8 cellular contexts compared by ENCODE assay signal in the genomic region with DNA sequence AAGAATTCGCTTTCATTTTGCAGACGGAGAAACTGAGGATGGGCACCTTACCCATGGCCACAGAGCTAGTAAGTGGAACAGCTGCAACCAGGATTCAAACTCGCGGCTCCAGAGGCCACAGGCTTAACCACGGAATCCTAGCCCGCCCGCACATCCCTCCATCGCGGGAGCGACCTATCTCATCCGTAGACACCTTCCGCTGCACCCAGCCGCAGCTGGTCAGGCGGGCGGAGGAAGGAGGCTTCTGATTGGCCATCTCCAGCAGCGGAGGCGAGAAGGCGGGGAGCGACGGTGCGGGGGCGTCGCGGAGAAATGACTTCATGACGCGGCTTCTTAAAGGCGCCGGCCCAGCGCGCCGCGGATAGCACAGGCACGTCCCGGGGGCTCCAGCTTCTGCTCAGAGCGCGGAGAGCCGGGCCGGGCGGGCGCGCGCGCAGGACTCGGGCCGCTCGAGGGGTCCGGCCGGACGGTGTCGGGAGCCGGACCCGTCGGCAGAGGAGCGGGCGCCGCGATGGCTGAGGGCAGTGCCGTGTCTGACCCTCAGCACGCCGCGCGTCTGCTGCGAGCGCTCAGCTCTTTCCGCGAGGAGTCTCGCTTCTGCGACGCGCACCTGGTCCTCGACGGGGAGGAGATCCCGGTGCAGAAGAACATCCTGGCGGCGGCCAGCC. TPM values are rescaled to one million over a fixed set of nuclear protein-coding genes. Genes with fewer than 3 reads are reported as not detected.
A peak's percentile ranks its signal among the peaks of the same experiment; 100 is the strongest.
DNase-seq lines count a peak whose midpoint lies in the region; ATAC-seq and TF ChIP-seq lines count a peak whose summit lies in the region.

A gene with protein sequence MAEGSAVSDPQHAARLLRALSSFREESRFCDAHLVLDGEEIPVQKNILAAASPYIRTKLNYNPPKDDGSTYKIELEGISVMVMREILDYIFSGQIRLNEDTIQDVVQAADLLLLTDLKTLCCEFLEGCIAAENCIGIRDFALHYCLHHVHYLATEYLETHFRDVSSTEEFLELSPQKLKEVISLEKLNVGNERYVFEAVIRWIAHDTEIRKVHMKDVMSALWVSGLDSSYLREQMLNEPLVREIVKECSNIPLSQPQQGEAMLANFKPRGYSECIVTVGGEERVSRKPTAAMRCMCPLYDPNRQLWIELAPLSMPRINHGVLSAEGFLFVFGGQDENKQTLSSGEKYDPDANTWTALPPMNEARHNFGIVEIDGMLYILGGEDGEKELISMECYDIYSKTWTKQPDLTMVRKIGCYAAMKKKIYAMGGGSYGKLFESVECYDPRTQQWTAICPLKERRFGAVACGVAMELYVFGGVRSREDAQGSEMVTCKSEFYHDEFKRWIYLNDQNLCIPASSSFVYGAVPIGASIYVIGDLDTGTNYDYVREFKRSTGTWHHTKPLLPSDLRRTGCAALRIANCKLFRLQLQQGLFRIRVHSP (plus strand): TSS at position 360 of the 668 bp plus-strand sequence. CDS start 152 bp downstream, at position 512.

- peak; percentile 92 for ATAC-seq in HG02571 (IDR thresholded peaks at IDR 0.05; ENCODE audit: unreplicated experiment)
- ATAC-seq in gastroesophageal sphincter, result peak; percentile 98

- peaks cover 7 to 55% (median 16%) of the 10 kb centered on the region in 3 donors for H3K4me1 ChIP-seq in gastroesophageal sphincter
- peaks cover 17% of the 10 kb centered on the region in 2 experiments for H3K4me1 ChIP-seq in neutrophil (ENCODE audit: control insufficient read depth in 1 of 2, insufficient read depth in 1 of 2, low read depth in 1 of 2, low read length in 1 of 2)

- 0% methylated on average over 11 of the region's 75 CpGs; no CpG with 5 or more reads in 1 of the 2 donors for WGBS in gastroesophageal sphincter (ENCODE audit: low coverage in 1 of 2), 2 donors

- TF ChIP-seq EP300 in gastroesophageal sphincter (IDR thresholded peaks at IDR 0.05), result no peak

- H3K27me3 ChIP-seq in GM06990 (replicated peaks; ENCODE audit: control insufficient read depth, insufficient read depth, low read length) (no peaks in the 10 kb centered on the region), gastroesophageal sphincter (no peaks in the 10 kb centered on the region), neutrophil (peaks cover 17% of the 10 kb centered on the region)

- H3K36me3 ChIP-seq in GM06990 (ENCODE audit: control insufficient read depth, insufficient read depth, low read length), result no peaks in the 10 kb centered on the region
- H3K36me3 ChIP-seq in gastroesophageal sphincter, result no peaks in the 10 kb centered on the region
- H3K36me3 ChIP-seq in neutrophil, result no peaks in the 10 kb centered on the region

- H3K4me3 ChIP-seq in GM06990 (replicated peaks; ENCODE audit: low read depth, low read length), result peak within 1 kb of the TSS; percentile 78
- H3K4me3 ChIP-seq in NB4 (ENCODE audit: low read depth, low read length), result peak within 1 kb of the TSS; percentile 96
- H3K4me3 ChIP-seq in gastroesophageal sphincter, result peak within 1 kb of the TSS; percentile 63 to 78
- peak within 1 kb of the TSS; percentile 83 to 95 for H3K4me3 ChIP-seq in neutrophil (ENCODE audit: low read depth in 1 of 2, low read length in 1 of 2)

- H3K9me3 ChIP-seq in gastroesophageal sphincter (no peaks in the 10 kb centered on the region), neutrophil (no peaks in the 10 kb centered on the region)

- TF ChIP-seq POLR2A in NB4 (IDR thresholded peaks at IDR 0.05; ENCODE audit: extremely low read depth, insufficient read length), result peak; percentile 78
- peak; percentile 87 to 91 for TF ChIP-seq POLR2A in gastroesophageal sphincter (IDR thresholded peaks at IDR 0.05)

- peak; percentile 97 for DNase-seq in GM06990 (ENCODE audit: extremely low read depth, insufficient read length)
- peak; percentile 98 for DNase-seq in NB4 (ENCODE audit: low read depth)
- peak; percentile 97 for DNase-seq in SK-N-DZ (ENCODE audit: low spot score)
- peak; percentile 94 for DNase-seq in activated naive CD4-positive, alpha-beta T cell treated with anti-CD3 and anti-CD28 coated beads, Interleukin-2, amount 50 U/mL, for 16 hours
- peak; percentile 70 to 97 (median 91) for DNase-seq in substantia nigra (lab: John Stamatoyannopoulos, UW)

- H3K27ac ChIP-seq in gastroesophageal sphincter (peak within 1 kb of the TSS; percentile 85 to 94 (median 92)), neutrophil (peak within 1 kb of the TSS; percentile 73), substantia nigra (ENCODE audit: low read depth, low read length, poor library complexity, severe bottlenecking) (peak within 1 kb of the TSS; percentile 49)

- TF ChIP-seq CTCF in GM06990 (IDR thresholded peaks at IDR 0.05; ENCODE audit: insufficient read depth, low read length, poor library complexity, severe bottlenecking), result no peak
- TF ChIP-seq CTCF in NB4 (IDR thresholded peaks at IDR 0.05; ENCODE audit: low read depth, low read length), result no peak
- TF ChIP-seq CTCF in gastroesophageal sphincter (IDR thresholded peaks at IDR 0.05), result peak in 1 of 4 experiments; percentile 2
- TF ChIP-seq CTCF in neutrophil (IDR thresholded peaks at IDR 0.05), result peak; percentile 34

RNA-seq across cellular contexts. Expression of the gene that starts here (rescaled TPM):
- 6.0 and 8.1 TPM in 2 replicates for polyA plus RNA-seq in SK-N-DZ (2014; cell fraction: cytosol; rRNA removed)
- 5.2 and 5.9 TPM in 2 replicates for polyA plus RNA-seq in SK-N-DZ (2014; cell fraction: nucleus; rRNA removed)
- 10 to 100 TPM; 12.9 to 15.7 (median 14.0) TPM for total RNA-seq in gastroesophageal sphincter

Comparison
In these comparisons a context has a peak if more than half of its experiments do, and no peak if none do; other contexts are left out.
1. Peak in every context shown above with its lines: DNase-seq, ATAC-seq, H3K4me3 ChIP-seq and H3K27ac ChIP-seq.